ENCODE assay signal across 10 cellular contexts in the genomic region with DNA sequence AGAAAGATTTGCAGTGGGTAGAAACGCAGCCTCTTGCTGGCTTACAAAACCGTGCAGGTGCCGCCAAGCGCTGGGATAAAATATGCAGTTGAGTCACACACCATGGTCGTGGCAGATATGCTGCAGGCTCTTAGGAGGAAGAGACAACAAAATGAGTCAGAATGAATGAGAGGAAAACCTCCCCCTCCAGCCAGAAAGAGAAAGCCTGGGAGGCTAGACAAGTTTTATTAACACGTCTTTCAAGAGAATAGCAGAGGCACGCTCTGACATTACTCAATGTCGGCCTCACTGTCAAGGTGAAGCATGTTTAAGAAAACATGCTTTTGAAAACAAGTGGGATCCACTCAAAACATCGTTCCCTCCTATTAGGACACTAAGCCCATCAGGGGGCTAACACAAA. TPM values are rescaled to one million over a fixed set of nuclear protein-coding genes. Genes with fewer than 3 reads are reported as not detected.
DNase-seq lines count a peak whose midpoint lies in the region; ATAC-seq and TF ChIP-seq lines count a peak whose summit lies in the region.
"Had no signal": no experiment of that assay in that cellular context is flagged by ENCODE, and none has a peak within 500 bp of the region (broad histone marks: within the 10 kb centered on the region; RNA-seq: fewer than 3 reads in every experiment).

No MANE protein-coding gene starts in this region.

- no peak overlapping the region for H3K4me2 ChIP-seq in Karpas-422 (ENCODE audit: low read depth, low read length, poor library complexity, severe bottlenecking)

- no peaks in the 10 kb centered on the region for H4K20me1 ChIP-seq in Karpas-422 (ENCODE audit: insufficient read depth, low read depth, low read length)

- peak; percentile 62 for DNase-seq in AG10803 (ENCODE audit: low read depth)
- peak; percentile 91 for DNase-seq in HT1080 (ENCODE audit: low read depth)
- DNase-seq in amniotic epithelial cell (ENCODE audit: low read depth) = peak; percentile 90
- DNase-seq in lower lobe of right lung = no peak
- no peak for DNase-seq in NCI-H1105 treated with DMSO at 0.1 percent for 48 hours (lab: John Stamatoyannopoulos, UW)
- DNase-seq in Karpas-422 = no peak
- no peak for DNase-seq in Right ventricle myocardium superior
- DNase-seq in globus pallidus (ENCODE audit: low spot score) = no peak
- DNase-seq: effector CD8-positive, alpha-beta T cell had no signal

- TF ChIP-seq CTCF in AG10803 (conservative IDR thresholded peaks at IDR 0.05; ENCODE audit: low read length) (no peak), lower lobe of right lung (IDR thresholded peaks at IDR 0.05) (no peak)

- H3K4me1 ChIP-seq in lower lobe of right lung (no peaks in the 10 kb centered on the region), Karpas-422 (ENCODE audit: low read length) (no peaks in the 10 kb centered on the region)

- no peaks in the 10 kb centered on the region for H3K9me2 ChIP-seq in Karpas-422 (replicated peaks; ENCODE audit: insufficient read depth, low read length)

- H3K9me3 ChIP-seq in lower lobe of right lung = peaks cover 6% of the 10 kb centered on the region
- peaks cover 10% of the 10 kb centered on the region for H3K9me3 ChIP-seq in Karpas-422 (ENCODE audit: low read length)

- H2AFZ ChIP-seq in Karpas-422 (ENCODE audit: low read length) = no peak overlapping the region

- H3K4me3 ChIP-seq in AG10803 (ENCODE audit: low read length) (peak overlapping the region; percentile 26), lower lobe of right lung (no peak overlapping the region), Karpas-422 (ENCODE audit: low read length) (no peak overlapping the region)
- H3K4me3 ChIP-seq: skin epidermis had no signal

- H3K79me2 ChIP-seq in Karpas-422 (ENCODE audit: low read length) = no peaks in the 10 kb centered on the region

- H3K27ac ChIP-seq in lower lobe of right lung = no peak overlapping the region
- H3K27ac ChIP-seq in Karpas-422 (ENCODE audit: low read length) = no peak overlapping the region

- H3K9ac ChIP-seq in Karpas-422 (ENCODE audit: low read length) = no peak overlapping the region

- intact Hi-C loops in lower lobe of right lung (cut with DNase I) (no loop called here), Right ventricle myocardium superior (cut with DNase I) (no loop called here)

- no peaks in the 10 kb centered on the region for H3K36me3 ChIP-seq in lower lobe of right lung
- H3K36me3 ChIP-seq in Karpas-422 (ENCODE audit: insufficient read depth, low read length) = no peaks in the 10 kb centered on the region

- ATAC-seq in lower lobe of right lung = peak; percentile 60 to 89
- no peak for ATAC-seq in Right ventricle myocardium superior (ENCODE audit: poor library complexity)

- no peaks in the 10 kb centered on the region for H3K27me3 ChIP-seq in lower lobe of right lung (ENCODE audit: low read depth)
- H3K27me3 ChIP-seq in Karpas-422 (ENCODE audit: low read length) = no peaks in the 10 kb centered on the region; the same call in 1 of the 2 replicates

RNA-seq across cellular contexts. Expression of gene ZCCHC2, which starts 37.1 kb away (rescaled TPM):
- 10.5 and 12.6 TPM in 2 replicates for total RNA-seq in HT1080 (2014; rRNA removed; shearing (Covaris generic))
- polyA plus RNA-seq in HT1080 (2015; cell fraction: cytosol; rRNA removed) = 5.7 and 7.3 TPM in 2 replicates
- polyA plus RNA-seq in HT1080 (2015; cell fraction: nucleus; rRNA removed) = 6.8 and 6.9 TPM in 2 replicates
- total RNA-seq in lower lobe of right lung (51.9 TPM), Right ventricle myocardium superior (16.1 TPM)
- total RNA-seq in Karpas-422 (2014; rRNA removed; shearing (Covaris generic); ENCODE audit: low replicate concordance) = 20.6 and 42.6 TPM in 2 replicates

Comparison
In these comparisons a context has a peak if more than half of its experiments do, and no peak if none do; other contexts are left out.
1. DNase-seq: peak in AG10803 (single experiment), HT1080 (single experiment) and amniotic epithelial cell (single experiment); none in lower lobe of right lung (single experiment), NCI-H1105 treated with DMSO at 0.1 percent for 48 hours (single experiment), Karpas-422 (single experiment), Right ventricle myocardium superior (single experiment) and globus pallidus (single experiment).